Comparison of ENCODE assay signal across 8 cellular contexts in the genomic region with DNA sequence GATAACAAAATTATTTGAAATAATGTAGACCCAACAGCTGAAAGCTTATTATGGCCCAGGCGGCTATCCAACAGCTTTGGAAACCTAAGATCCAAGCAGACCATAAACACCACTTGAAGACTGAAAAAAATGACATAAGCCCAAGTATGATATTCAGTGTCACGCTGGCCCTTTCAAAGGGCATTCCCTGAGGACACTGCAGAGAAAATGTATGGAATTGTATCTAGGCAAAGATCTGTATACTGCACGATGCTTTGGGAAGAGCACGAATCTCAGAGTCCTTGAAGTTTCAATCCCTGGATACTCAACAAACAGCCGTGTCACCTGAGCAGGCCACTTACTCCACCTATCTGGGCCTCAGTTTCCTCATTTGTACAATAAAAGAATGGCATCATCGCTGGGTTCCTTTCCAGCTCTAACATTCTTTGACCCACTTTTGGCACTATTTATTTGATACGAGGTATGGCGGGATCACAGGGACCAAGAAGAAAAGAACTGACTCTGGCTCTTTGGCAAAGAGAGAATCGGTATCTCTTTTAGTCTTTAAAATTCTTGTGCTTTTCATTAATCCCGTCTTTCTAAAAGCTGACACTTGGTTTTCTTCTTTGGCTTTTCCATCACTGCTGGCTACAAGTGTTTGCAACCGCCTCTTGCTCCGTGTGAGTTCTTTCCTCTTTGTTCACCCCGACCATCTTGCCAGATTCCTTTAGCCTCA. TPM values are rescaled to one million over a fixed set of nuclear protein-coding genes. Genes with fewer than 3 reads are reported as not detected.
DNase-seq lines count a peak whose midpoint lies in the region; ATAC-seq, FAIRE-seq and TF ChIP-seq lines count a peak whose summit lies in the region.

No MANE protein-coding gene starts in this region.

- no peaks in the 10 kb centered on the region for H3K9me3 Mint-ChIP-seq in CD4-positive, alpha-beta T cell

- H3K4me3 Mint-ChIP-seq in CD4-positive, alpha-beta T cell, result peak overlapping the region; percentile 92

- no peak overlapping the region for H3K23ac ChIP-seq in neuronal stem cell (ENCODE audit: low read depth, low read length, poor library complexity)

- peak overlapping the region; percentile 98 for H3K18ac ChIP-seq in neuronal stem cell (ENCODE audit: low read length)

- POLR2A ChIA-PET in CD4-positive, alpha-beta T cell (lab: Charles Lee), result interaction anchor here (0.5 to 13.5 kb wide), 10 partner anchors 8 to 114 kb away, joined by 3 to 301 read pairs (median 4); partner anchors contain the start of genes STAT3 and STAT5A
- POLR2A ChIA-PET in endothelial cell of umbilical vein (lab: Charles Lee) (no interaction called here), GM10248 (lab: Yijun Ruan, JAX) (no interaction called here)

- H2BK15ac ChIP-seq in neuronal stem cell (ENCODE audit: low read length), result no peak overlapping the region

- H3K4me1 Mint-ChIP-seq in CD4-positive, alpha-beta T cell (ENCODE audit: low read depth), result peaks cover 62% of the 10 kb centered on the region

- H3K79me1 ChIP-seq in neuronal stem cell (ENCODE audit: low read depth, low read length), result no peaks in the 10 kb centered on the region

- H3K9me1 ChIP-seq in endothelial cell of umbilical vein (replicated peaks; ENCODE audit: control insufficient read depth, extremely low read depth, insufficient read depth, low read length), result no peaks in the 10 kb centered on the region

- peak overlapping the region; percentile 91 for H3K27ac Mint-ChIP-seq in CD4-positive, alpha-beta T cell

- H2BK12ac ChIP-seq in neuronal stem cell (ENCODE audit: low read length), result no peak overlapping the region

- no peak for DNase-seq in CD4-positive, alpha-beta T cell
- DNase-seq in endothelial cell of umbilical vein (ENCODE audit: low read depth, low spot score) (no peak), neuronal stem cell (ENCODE audit: low spot score) (no peak), middle frontal gyrus (ENCODE audit: extremely low spot score, low spot score) (no peak), GM10248 (ENCODE audit: extremely low spot score) (no peak), GM03348 (ENCODE audit: low spot score) (no peak)

- H3K9ac ChIP-seq in OCI-LY3 (ENCODE audit: low read length) (peak overlapping the region; percentile 89), endothelial cell of umbilical vein (replicated peaks; ENCODE audit: extremely low read depth, insufficient read depth, low read length) (peak overlapping the region; percentile 84), neuronal stem cell (ENCODE audit: low read depth, low read length, poor library complexity) (peak overlapping the region; percentile 95)

- H3K36me3 ChIP-seq in OCI-LY3 (replicated peaks; ENCODE audit: low read depth, low read length) (peaks cover 14% of the 10 kb centered on the region), endothelial cell of umbilical vein (ENCODE audit: control insufficient read depth in 2 of 2, extremely low read depth in 1 of 2, insufficient read depth in 2 of 2, low read length in 2 of 2) (no peaks in the 10 kb centered on the region), neuronal stem cell (replicated peaks in 1 of 2; ENCODE audit: control insufficient read depth in 2 of 2, insufficient read depth in 2 of 2, low read length in 2 of 2) (no peaks in the 10 kb centered on the region)

- peaks cover 56% of the 10 kb centered on the region for H3K4me1 ChIP-seq in OCI-LY3 (ENCODE audit: low read length)
- peaks cover 16% of the 10 kb centered on the region for H3K4me1 ChIP-seq in endothelial cell of umbilical vein (ENCODE audit: control insufficient read depth, extremely low read depth, insufficient read depth, low read length)
- peaks cover 8 to 17% of the 10 kb centered on the region in 2 donors for H3K4me1 ChIP-seq in neuronal stem cell (ENCODE audit: control insufficient read depth in 2 of 2, insufficient read depth in 1 of 2, low read depth in 1 of 2, low read length in 2 of 2)

- H2BK5ac ChIP-seq in neuronal stem cell (ENCODE audit: low read length), result no peak overlapping the region

- H3K27me3 ChIP-seq in CD4-positive, alpha-beta T cell (ENCODE audit: control insufficient read depth, insufficient read depth, low read length), result no peaks in the 10 kb centered on the region
- no peaks in the 10 kb centered on the region for H3K27me3 ChIP-seq in OCI-LY3 (ENCODE audit: low read depth, low read length)
- no peaks in the 10 kb centered on the region for H3K27me3 ChIP-seq in endothelial cell of umbilical vein (ENCODE audit: control insufficient read depth in 2 of 2, insufficient read depth in 2 of 2, low read length in 2 of 2)
- no peaks in the 10 kb centered on the region for H3K27me3 ChIP-seq in neuronal stem cell (ENCODE audit: control insufficient read depth in 3 of 3, insufficient read depth in 3 of 3, low read depth in 1 of 3, low read length in 3 of 3)

- H3K27me3 Mint-ChIP-seq in CD4-positive, alpha-beta T cell, result no peaks in the 10 kb centered on the region

- no peak overlapping the region for H4K91ac ChIP-seq in neuronal stem cell (ENCODE audit: low read depth, low read length, poor library complexity)

- CTCF ChIA-PET in CD4-positive, alpha-beta T cell (lab: Charles Lee), result interaction anchor here (0.8 to 3.6 kb wide), 9 partner anchors 9 to 53 kb away, joined by 3 to 35 read pairs (median 4); partner anchors contain the start of gene STAT5A
- CTCF ChIA-PET in endothelial cell of umbilical vein (lab: Charles Lee), result interaction anchor here (0.6 to 2.7 kb wide), 6 partner anchors 24 to 253 kb away, joined by 3 to 35 read pairs (median 4); partner anchors contain the start of gene HCRT
- CTCF ChIA-PET in GM10248 (lab: Yijun Ruan, JAX), result interaction anchor here (1.4 to 1.6 kb wide), 3 partner anchors 22 to 53 kb away, joined by 3 to 5 read pairs (median 4); no protein-coding TSS in a partner anchor

- peaks cover 28% of the 10 kb centered on the region for H3K36me3 Mint-ChIP-seq in CD4-positive, alpha-beta T cell (ENCODE audit: low read depth)

- H3K4me2 ChIP-seq in OCI-LY3 (ENCODE audit: low read length) (peak overlapping the region; percentile 84), endothelial cell of umbilical vein (ENCODE audit: insufficient read depth, low read length) (peak overlapping the region; percentile 88), neuronal stem cell (ENCODE audit: insufficient read depth, low read length, poor library complexity, severe bottlenecking) (peak overlapping the region; percentile 56)

- H3K79me2 ChIP-seq in OCI-LY3 (ENCODE audit: low read length) (peaks cover 68% of the 10 kb centered on the region), endothelial cell of umbilical vein (ENCODE audit: control insufficient read depth, insufficient read depth, low read length) (peaks cover 56% of the 10 kb centered on the region)

- TSS peak; percentile 26 for BruUV-seq in endothelial cell of umbilical vein (replicated peaks; lab: Mats Ljungman, UMichigan)

- peak overlapping the region; percentile 60 for H3K27ac ChIP-seq in CD4-positive, alpha-beta T cell (ENCODE audit: low read depth, low read length)
- peak overlapping the region; percentile 95 for H3K27ac ChIP-seq in OCI-LY3 (ENCODE audit: low read length)
- H3K27ac ChIP-seq in endothelial cell of umbilical vein (ENCODE audit: insufficient read depth, low read depth, low read length), result no peak overlapping the region
- H3K27ac ChIP-seq in neuronal stem cell (replicated peaks; ENCODE audit: low read length), result peak overlapping the region; percentile 66

- ATAC-seq in CD4-positive, alpha-beta T cell (ENCODE audit: poor library complexity), result peak; percentile 2
- no peak for ATAC-seq in HG02870 (IDR thresholded peaks at IDR 0.05; ENCODE audit: unreplicated experiment)

- no peak overlapping the region for H4K8ac ChIP-seq in neuronal stem cell (ENCODE audit: low read depth, low read length)

- dilution Hi-C loops in endothelial cell of umbilical vein (cut with MboI; ENCODE audit: extremely low pct_ligation_motif_present, low sequenced_read_pairs), result no loop called here

- no peak for TF ChIP-seq CTCF in CD4-positive, alpha-beta T cell (IDR thresholded peaks at IDR 0.05)
- TF ChIP-seq CTCF in OCI-LY3 (IDR thresholded peaks at IDR 0.05; ENCODE audit: low read depth, low read length), result no peak
- no peak for TF ChIP-seq CTCF in endothelial cell of umbilical vein (IDR thresholded peaks at IDR 0.05; ENCODE audit: extremely low read depth in 1 of 2, insufficient read depth in 1 of 2, low read depth in 1 of 2, low read length in 2 of 2)
- no peak for TF ChIP-seq CTCF in GM10248 (IDR thresholded peaks at IDR 0.05; ENCODE audit: control extremely low read depth, extremely low read depth, low read depth, missing control alignments)

- H4K20me1 ChIP-seq in OCI-LY3 (ENCODE audit: insufficient read depth, low read length) (peaks cover 17% of the 10 kb centered on the region), endothelial cell of umbilical vein (replicated peaks; ENCODE audit: control insufficient read depth, extremely low read depth, insufficient read depth, low read length) (no peaks in the 10 kb centered on the region)

- no peak overlapping the region for H2AFZ ChIP-seq in OCI-LY3 (ENCODE audit: low read depth, low read length)
- H2AFZ ChIP-seq in endothelial cell of umbilical vein (ENCODE audit: low read depth, low read length), result peak overlapping the region; percentile 75
- peak overlapping the region; percentile 96 for H2AFZ ChIP-seq in neuronal stem cell (ENCODE audit: low read length)

- FAIRE-seq in endothelial cell of umbilical vein (lab: Jason Lieb, UNC), result peak; percentile 63

- H3K14ac ChIP-seq in neuronal stem cell (ENCODE audit: low read length), result no peak overlapping the region

- no CpG with 5 or more reads among the region's 13 CpGs for WGBS in neuronal stem cell (ENCODE audit: extremely low coverage in 2 of 2, insufficient read length in 2 of 2, insufficient replicate concordance in 1 of 2), 2 donors

- no peak overlapping the region for H3K4ac ChIP-seq in neuronal stem cell (ENCODE audit: low read length)

- intact Hi-C loops in CD4-positive, alpha-beta T cell (cut with DNase I, micrococcal nuclease), result loop anchor here (1.0 to 5.0 kb wide), 3 partner anchors 12 to 153 kb away; partner anchors contain the start of genes HSPB9 (in 1 of the 2) and KAT2A (in 1 of the 2)
- intact Hi-C loops in endothelial cell of umbilical vein (cut with micrococcal nuclease), result loop anchor here (1.0 to 10.0 kb wide), 3 partner anchors 22 to 140 kb away; no protein-coding TSS in a partner anchor

- H2AK5ac ChIP-seq in neuronal stem cell (ENCODE audit: low read depth, low read length), result no peak overlapping the region

- no peak for TF ChIP-seq POLR2A in endothelial cell of umbilical vein (IDR thresholded peaks at IDR 0.05; ENCODE audit: low read depth, low read length)

- H3K9me3 ChIP-seq in CD4-positive, alpha-beta T cell (ENCODE audit: control insufficient read depth, low read length), result no peaks in the 10 kb centered on the region
- H3K9me3 ChIP-seq in OCI-LY3 (ENCODE audit: insufficient read depth, low read length), result no peaks in the 10 kb centered on the region
- no peaks in the 10 kb centered on the region for H3K9me3 ChIP-seq in endothelial cell of umbilical vein (replicated peaks; ENCODE audit: control insufficient read depth, insufficient read depth, low read length)
- no peaks in the 10 kb centered on the region for H3K9me3 ChIP-seq in neuronal stem cell (replicated peaks in 1 of 2; ENCODE audit: control insufficient read depth in 2 of 2, insufficient read depth in 1 of 2, low read depth in 1 of 2, low read length in 2 of 2)

- H2BK120ac ChIP-seq in neuronal stem cell (ENCODE audit: low read depth, low read length), result no peak overlapping the region

- peak overlapping the region; percentile 87 for H3K4me3 ChIP-seq in OCI-LY3 (ENCODE audit: low read length)
- peak overlapping the region; percentile 65 to 96 (median 79) for H3K4me3 ChIP-seq in endothelial cell of umbilical vein (replicated peaks in 1 of 3; ENCODE audit: insufficient read depth in 1 of 3, low read depth in 1 of 3, low read length in 3 of 3)
- H3K4me3 ChIP-seq in neuronal stem cell (ENCODE audit: low read length in 2 of 2), result peak overlapping the region; percentile 80 to 97

RNA-seq across cellular contexts. Expression of gene STAT5B, which starts 1.2 kb away (rescaled TPM):
- total RNA-seq in CD4-positive, alpha-beta T cell, result 100 to 1,000 TPM in 1 of 2 experiments, 10 to 100 TPM in 1; 99.4 to 104 TPM
- 53.1 and 53.7 TPM in 2 replicates for total RNA-seq in endothelial cell of umbilical vein
- polyA plus RNA-seq in endothelial cell of umbilical vein, result 42.0 and 43.3 TPM in 2 replicates
- 28.6 and 34.2 TPM in 2 replicates for polyA plus RNA-seq in endothelial cell of umbilical vein (2011; cell fraction: cytosol; rRNA removed)
- polyA plus RNA-seq in endothelial cell of umbilical vein (2011; cell fraction: nucleus; rRNA removed), result 136 and 143 TPM in 2 replicates
- polyA plus RNA-seq in endothelial cell of umbilical vein (2012), result 30.8 and 35.1 TPM in 2 replicates
- 54.8 and 62.4 TPM in 2 replicates for polyA minus RNA-seq in endothelial cell of umbilical vein
- polyA minus RNA-seq in endothelial cell of umbilical vein (2011; cell fraction: cytosol; rRNA and poly(A)+ RNA removed), result 30.0 TPM
- polyA minus RNA-seq in endothelial cell of umbilical vein (2011; cell fraction: nucleus; rRNA and poly(A)+ RNA removed), result 45.8 and 49.5 TPM in 2 replicates
- 38.6 TPM for polyA plus RNA-seq in neuronal stem cell (2013, experiment 1 of 2)
- 40.6 TPM for polyA plus RNA-seq in neuronal stem cell (2013, experiment 2 of 2)

RNA-seq across cellular contexts. Expression of gene STAT5A, which starts 13.3 kb away (rescaled TPM):
- total RNA-seq in CD4-positive, alpha-beta T cell, result 100 to 1,000 TPM; 141 to 150 TPM
- 23.4 and 23.6 TPM in 2 replicates for total RNA-seq in endothelial cell of umbilical vein
- polyA plus RNA-seq in endothelial cell of umbilical vein, result 18.0 and 18.2 TPM in 2 replicates
- polyA plus RNA-seq in endothelial cell of umbilical vein (2011; cell fraction: cytosol; rRNA removed), result 13.6 and 13.9 TPM in 2 replicates
- polyA plus RNA-seq in endothelial cell of umbilical vein (2011; cell fraction: nucleus; rRNA removed), result 24.5 and 28.1 TPM in 2 replicates
- polyA plus RNA-seq in endothelial cell of umbilical vein (2012), result 15.8 and 19.2 TPM in 2 replicates
- 30.7 and 33.7 TPM in 2 replicates for polyA minus RNA-seq in endothelial cell of umbilical vein
- 9.0 TPM for polyA minus RNA-seq in endothelial cell of umbilical vein (2011; cell fraction: cytosol; rRNA and poly(A)+ RNA removed)
- 9.1 and 13.5 TPM in 2 replicates for polyA minus RNA-seq in endothelial cell of umbilical vein (2011; cell fraction: nucleus; rRNA and poly(A)+ RNA removed)
- polyA plus RNA-seq in neuronal stem cell (2013, experiment 1 of 2), result 1.8 TPM
- polyA plus RNA-seq in neuronal stem cell (2013, experiment 2 of 2), result 1.7 TPM
